ENCODE assay signal across 13 cellular contexts in the genomic region with DNA sequence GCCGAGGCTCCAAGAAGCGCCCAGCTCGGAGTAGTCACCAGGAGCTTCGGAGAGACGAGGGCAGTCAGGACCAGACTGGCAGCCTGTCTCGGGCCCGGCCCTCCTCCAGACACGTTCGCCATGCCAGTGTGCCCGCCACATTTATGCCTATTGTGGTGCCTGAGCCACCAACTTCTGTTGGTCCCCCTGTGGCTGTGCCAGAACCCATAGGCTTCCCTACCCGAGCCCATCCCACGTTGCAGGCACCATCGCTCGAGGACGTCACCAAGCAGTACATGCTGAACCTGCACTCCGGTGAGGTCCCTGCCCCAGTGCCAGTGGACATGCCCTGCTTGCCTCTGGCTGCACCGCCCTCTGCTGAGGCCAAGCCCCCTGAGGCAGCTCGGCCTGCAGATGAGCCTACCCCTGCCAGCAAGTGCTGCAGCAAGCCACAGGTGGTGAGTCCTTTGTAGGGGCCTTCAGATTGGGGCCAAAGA. TPM values are rescaled to one million over a fixed set of nuclear protein-coding genes. Genes with fewer than 3 reads are reported as not detected.
DNase-seq lines count a peak whose midpoint lies in the region; TF ChIP-seq lines count a peak whose summit lies in the region.
"Had no signal": no experiment of that assay in that cellular context is flagged by ENCODE, and none has a peak within 500 bp of the region (broad histone marks: within the 10 kb centered on the region; RNA-seq: fewer than 3 reads in every experiment).

No MANE protein-coding gene starts in this region.

- TF ChIP-seq CTCF in HEK293 (tag by site-specific recombination; IDR thresholded peaks at IDR 0.05) (no peak), choroid plexus epithelial cell (conservative IDR thresholded peaks at IDR 0.05; ENCODE audit: low read depth, low read length) (no peak)

- 93 to 98% methylated on average over 14 to 18 of the region's 18 CpGs for WGBS in mesodermal cell (ENCODE audit: insufficient coverage in 2 of 2), 2 experiments

- H3K9ac ChIP-seq in stomach smooth muscle (ENCODE audit: low read length in 2 of 2), result peak overlapping the region; percentile 65 to 91

- H3K4me1 ChIP-seq in HEK293 (ENCODE audit: control insufficient read depth, insufficient read depth, low read length) (0 out of 2 replicates have a peak, but pooled peaks cover 9% of the 10 kb centered on the region), mesodermal cell (ENCODE audit: control insufficient read depth, insufficient read depth, low read length, poor library complexity, severe bottlenecking) (peaks cover 68% of the 10 kb centered on the region), stomach smooth muscle (ENCODE audit: control insufficient read depth, insufficient read depth, low read length) (peaks cover 82% of the 10 kb centered on the region)

- TF ChIP-seq POLR2A in erythroblast (IDR thresholded peaks at IDR 0.05; ENCODE audit: low read length), result no peak

- no peak overlapping the region for H3K27ac ChIP-seq in HEK293 (ENCODE audit: extremely low read depth, low read depth, low read length)
- no peak overlapping the region for H3K27ac ChIP-seq in mesodermal cell (ENCODE audit: low read depth, low read length, severe bottlenecking)
- H3K27ac ChIP-seq in stomach smooth muscle (ENCODE audit: low read length), result peak overlapping the region; percentile 97
- H3K27ac ChIP-seq: HL-60 had no signal

- no peaks in the 10 kb centered on the region for H3K27me3 ChIP-seq in stomach smooth muscle (ENCODE audit: control insufficient read depth in 1 of 2, insufficient read depth in 2 of 2, low read length in 2 of 2)

- H3K36me3 ChIP-seq in HEK293 (ENCODE audit: control insufficient read depth in 2 of 2, insufficient read depth in 1 of 2, low read length in 2 of 2) (no peaks in the 10 kb centered on the region), mesodermal cell (ENCODE audit: control insufficient read depth, insufficient read depth, low read length) (peaks cover 33% of the 10 kb centered on the region), stomach smooth muscle (ENCODE audit: control insufficient read depth in 2 of 2, insufficient read depth in 2 of 2, low read length in 2 of 2) (peaks cover 0 to 5% of the 10 kb centered on the region in 2 donors)

- CTCF ChIA-PET in HEK293 (lab: Yijun Ruan, JAX), result interaction anchor here (0.6 to 3.6 kb wide), 4 partner anchors 9 to 25 kb away, joined by 3 to 28 read pairs (median 4); no protein-coding TSS in a partner anchor

- POLR2A ChIA-PET in HEK293 (lab: Yijun Ruan, JAX), result no interaction called here

- H3K4me3 ChIP-seq in HEK293 (ENCODE audit: low read depth, low read length), result no peak overlapping the region
- peak overlapping the region; percentile 81 for H3K4me3 ChIP-seq in choroid plexus epithelial cell (ENCODE audit: low read depth, low read length)
- H3K4me3 ChIP-seq in mesodermal cell (ENCODE audit: extremely low read depth, insufficient read depth, low read length, poor library complexity, severe bottlenecking), result peak overlapping the region; percentile 88
- H3K4me3 ChIP-seq in stomach smooth muscle (ENCODE audit: low read length in 2 of 2), result peak overlapping the region; percentile 71 to 87

- DNase-seq in choroid plexus epithelial cell (ENCODE audit: low read depth) (no peak), foreskin melanocyte (no peak), GF-D8 (lab: John Stamatoyannopoulos, UW) (no peak), NOMO-1 treated with DMSO at 0.1 percent for 48 hours (lab: John Stamatoyannopoulos, UW; ENCODE audit: unreplicated experiment) (no peak), erythroblast (lab: John Stamatoyannopoulos, UW) (no peak)
- DNase-seq: amniotic stem cell; NCI-H1417; NK-92 treated with Interleukin-12 subunit alpha and Interleukin-12 subunit beta, amount 100 ng/mL, for 24 hours; stimulated activated CD4-positive, alpha-beta T cell treated with anti-CD3 and anti-CD28 coated beads, Interleukin-2, amount 100 ng/mL, for 48 hours had no signal

- H3K9me3 ChIP-seq in HEK293 (ENCODE audit: control insufficient read depth, insufficient read depth, low read depth, low read length) (no peaks in the 10 kb centered on the region), mesodermal cell (ENCODE audit: control insufficient read depth, low read length) (no peaks in the 10 kb centered on the region), stomach smooth muscle (ENCODE audit: control insufficient read depth in 2 of 2, low read length in 2 of 2) (no peaks in the 10 kb centered on the region)

TF ChIP-seq in HEK293, 187 proteins besides CTCF, POLR2A, EP300 and RAD21:
- 0 out of 2 replicates have a peak, but pooled peaks have one; percentile 10 for TF ChIP-seq HIC1 (tag by site-specific recombination; IDR thresholded peaks at IDR 0.05)
- TF ChIP-seq SCRT2 (tag by site-specific recombination; IDR thresholded peaks at IDR 0.05), result peak; percentile 76
- no peak for TF ChIP-seq ZNF266 (tag by site-specific recombination; IDR thresholded peaks at IDR 0.05; ENCODE audit: low read depth)
- TF ChIP-seq SCRT1 (tag by site-specific recombination; IDR thresholded peaks at IDR 0.05; ENCODE audit: borderline replicate concordance), result 0 out of 2 replicates have a peak, but pooled peaks have one; percentile 27

RNA-seq across cellular contexts. Expression of gene ARHGEF17, which starts 3.4 kb away (rescaled TPM):
- polyA plus RNA-seq in mesodermal cell (2013, experiment 1 of 2), result 83.9 TPM
- polyA plus RNA-seq in mesodermal cell (2013, experiment 2 of 2), result 71.8 TPM

RNA-seq across cellular contexts. Expression of gene P2RY6, which starts 39.3 kb away (rescaled TPM):
- polyA plus RNA-seq in mesodermal cell (2013, experiment 1 of 2), result 2.8 TPM
- polyA plus RNA-seq in mesodermal cell (2013, experiment 2 of 2), result 3.0 TPM
